ENCODE assay signal across 8 cellular contexts in genomic region chr20:50520222-50520877, GRCh38. TPM values are rescaled to one million over a fixed set of nuclear protein-coding genes. Genes with fewer than 3 reads are reported as not detected.
DNase-seq lines count a peak whose midpoint lies in the region; ATAC-seq and TF ChIP-seq lines count a peak whose summit lies in the region.

No MANE protein-coding gene starts in this region.

- H3K9me3 ChIP-seq in aorta (ENCODE audit: control insufficient read depth, low read length), result no peaks in the 10 kb centered on the region

- ATAC-seq in left ventricle myocardium superior (peak; percentile 29), Right ventricle myocardium inferior (no peak), aorta (ENCODE audit: low FRiP score) (no peak), GM18511 (IDR thresholded peaks at IDR 0.05; ENCODE audit: unreplicated experiment) (no peak)
- ATAC-seq in activated CD8-positive, alpha-beta memory T cell treated with anti-CD3 and anti-CD28 coated beads, Interleukin-2, amount 10 ng/mL, durations not matched to agents 7 days and 5 days, result peak; percentile 51

- no peak for TF ChIP-seq CTCF in type B pancreatic cell (conservative IDR thresholded peaks at IDR 0.05)

- DNase-seq in left ventricle myocardium superior, result no peak
- DNase-seq in Right ventricle myocardium inferior (ENCODE audit: missing footprints), result no peak
- peak; percentile 68 for DNase-seq in activated CD8-positive, alpha-beta memory T cell treated with anti-CD3 and anti-CD28 coated beads, Interleukin-2, amount 10 ng/mL, durations not matched to agents 7 days and 5 days
- DNase-seq in immature natural killer cell, result no peak
- DNase-seq in type B pancreatic cell (ENCODE audit: extremely low spot score, unreplicated experiment), result no peak
- DNase-seq in aorta, result no peak
- no peak for DNase-seq in NCI-H82 (lab: John Stamatoyannopoulos, UW)

- peaks cover 1 to 10% of the 10 kb centered on the region in 2 donors for H3K4me1 ChIP-seq in aorta (ENCODE audit: control insufficient read depth in 1 of 2, insufficient read depth in 2 of 2, low read length in 2 of 2)

- H3K36me3 Mint-ChIP-seq in activated CD8-positive, alpha-beta memory T cell treated with anti-CD3 and anti-CD28 coated beads, Interleukin-2, amount 10 ng/mL, durations not matched to agents 7 days and 5 days, result peaks cover 47% of the 10 kb centered on the region
- H3K36me3 Mint-ChIP-seq in immature natural killer cell (no peaks in the 10 kb centered on the region), type B pancreatic cell (no peaks in the 10 kb centered on the region)

- H3K27me3 Mint-ChIP-seq in activated CD8-positive, alpha-beta memory T cell treated with anti-CD3 and anti-CD28 coated beads, Interleukin-2, amount 10 ng/mL, durations not matched to agents 7 days and 5 days, result no peaks in the 10 kb centered on the region
- H3K27me3 Mint-ChIP-seq in immature natural killer cell (ENCODE audit: low read depth in 3 of 3) (peaks cover 0 to 4% (median 0%) of the 10 kb centered on the region in 3 donors), type B pancreatic cell (no peaks in the 10 kb centered on the region)

- H3K4me3 Mint-ChIP-seq in activated CD8-positive, alpha-beta memory T cell treated with anti-CD3 and anti-CD28 coated beads, Interleukin-2, amount 10 ng/mL, durations not matched to agents 7 days and 5 days, result peak overlapping the region; percentile 76
- peak overlapping the region; percentile 74 to 90 (median 77) for H3K4me3 Mint-ChIP-seq in immature natural killer cell
- no peak overlapping the region for H3K4me3 Mint-ChIP-seq in type B pancreatic cell

- H3K4me1 Mint-ChIP-seq in activated CD8-positive, alpha-beta memory T cell treated with anti-CD3 and anti-CD28 coated beads, Interleukin-2, amount 10 ng/mL, durations not matched to agents 7 days and 5 days, result peaks cover 81% of the 10 kb centered on the region
- peaks cover 85 to 90% of the 10 kb centered on the region in 2 donors for H3K4me1 Mint-ChIP-seq in immature natural killer cell
- H3K4me1 Mint-ChIP-seq in type B pancreatic cell (ENCODE audit: unreplicated experiment), result peaks cover 41% of the 10 kb centered on the region

- peak overlapping the region; percentile 95 for H3K27ac Mint-ChIP-seq in activated CD8-positive, alpha-beta memory T cell treated with anti-CD3 and anti-CD28 coated beads, Interleukin-2, amount 10 ng/mL, durations not matched to agents 7 days and 5 days
- H3K27ac Mint-ChIP-seq in immature natural killer cell (peak overlapping the region; percentile 81 to 95 (median 92)), type B pancreatic cell (peak overlapping the region; percentile 61)

- intact Hi-C loops in left ventricle myocardium superior (cut with micrococcal nuclease) (no loop called here), Right ventricle myocardium inferior (cut with DNase I) (no loop called here), aorta (cut with DNase I) (no loop called here)

- no peaks in the 10 kb centered on the region for H3K27me3 ChIP-seq in aorta (ENCODE audit: control insufficient read depth in 1 of 2, insufficient read depth in 2 of 2, low read length in 1 of 2)

- H3K4me3 ChIP-seq in aorta (ENCODE audit: low read length in 2 of 2), result no peak overlapping the region

- CTCF ChIA-PET in activated CD8-positive, alpha-beta memory T cell treated with anti-CD3 and anti-CD28 coated beads, Interleukin-2, amount 10 ng/mL, durations not matched to agents 7 days and 5 days (lab: Charles Lee), result interaction anchor here (0.9 to 3.0 kb wide), 10 partner anchors 9 to 52 kb away, joined by 3 to 11 read pairs (median 3); partner anchors contain the start of gene PTPN1

- H3K36me3 ChIP-seq in aorta (ENCODE audit: control insufficient read depth in 1 of 2, insufficient read depth in 2 of 2, low read length in 1 of 2), result no peaks in the 10 kb centered on the region

- 87 to 91% methylated on average over 7 of the region's 7 CpGs for WGBS in aorta, 2 donors

- no peak overlapping the region for H3K27ac ChIP-seq in aorta (ENCODE audit: low read depth in 1 of 2, low read length in 2 of 2)

- H3K9me3 Mint-ChIP-seq in activated CD8-positive, alpha-beta memory T cell treated with anti-CD3 and anti-CD28 coated beads, Interleukin-2, amount 10 ng/mL, durations not matched to agents 7 days and 5 days (ENCODE audit: low read depth), result no peaks in the 10 kb centered on the region
- H3K9me3 Mint-ChIP-seq in immature natural killer cell (no peaks in the 10 kb centered on the region), type B pancreatic cell (no peaks in the 10 kb centered on the region)

RNA-seq across cellular contexts. Expression of gene PTPN1, which starts 10.2 kb away (rescaled TPM):
- total RNA-seq in left ventricle myocardium superior (24.1 TPM), Right ventricle myocardium inferior (23.3 TPM), type B pancreatic cell (ENCODE audit: low replicate concordance) (26.6 and 27.6 TPM in 2 replicates), aorta (10 to 100 TPM; 31.2 to 51.6 TPM)
- 10 to 100 TPM; 62.5 to 74.7 TPM for total RNA-seq in activated CD8-positive, alpha-beta memory T cell treated with anti-CD3 and anti-CD28 coated beads, Interleukin-2, amount 10 ng/mL, durations not matched to agents 7 days and 5 days
- polyA plus RNA-seq in immature natural killer cell (10 to 100 TPM; 18.4 to 38.3 (median 19.4) TPM), aorta (10 to 100 TPM; 17.7 to 19.8 TPM)

Comparison
In these comparisons a context has a peak if more than half of its experiments do, and no peak if none do; other contexts are left out.
1. ATAC-seq: peak in left ventricle myocardium superior (single experiment) and activated CD8-positive, alpha-beta memory T cell treated with anti-CD3 and anti-CD28 coated beads, Interleukin-2, amount 10 ng/mL, durations not matched to agents 7 days and 5 days (single experiment); none in Right ventricle myocardium inferior (single experiment), aorta (single experiment) and GM18511 (single experiment).
2. Peak in every context shown above with its lines, with median percentiles within 50 percentile points of each other: H3K27ac Mint-ChIP-seq.